ENCODE assay signal across 29 cellular contexts in genomic region chr1:54956726-54957125, GRCh38. TPM values are rescaled to one million over a fixed set of nuclear protein-coding genes. Genes with fewer than 3 reads are reported as not detected.
DNase-seq lines count a peak whose midpoint lies in the region; ATAC-seq and TF ChIP-seq lines count a peak whose summit lies in the region.
"Had no signal": no experiment of that assay in that cellular context is flagged by ENCODE, and none has a peak within 500 bp of the region (broad histone marks: within the 10 kb centered on the region; RNA-seq: fewer than 3 reads in every experiment).

No MANE protein-coding gene starts in this region.

- WGBS in mesenchymal stem cell = 97% methylated on average over 4 of the region's 4 CpGs

- H3K4me2 ChIP-seq in mesenchymal stem cell (ENCODE audit: low read length, poor library complexity, severe bottlenecking) = no peak overlapping the region
- H3K4me2 ChIP-seq: BLaER1 had no signal

- no peak overlapping the region for H3K23ac ChIP-seq in mesenchymal stem cell (ENCODE audit: low read length in 2 of 2)

- no peak overlapping the region for H4K91ac ChIP-seq in mesenchymal stem cell (ENCODE audit: low read length)

- H3K4me1 ChIP-seq in RWPE2 (ENCODE audit: insufficient read depth, poor library complexity, severe bottlenecking) = peaks cover 30% of the 10 kb centered on the region
- H3K4me1 ChIP-seq in ascending aorta = peaks cover 0 to 18% of the 10 kb centered on the region in 2 donors
- peaks cover 11% of the 10 kb centered on the region for H3K4me1 ChIP-seq in mesenchymal stem cell (ENCODE audit: control insufficient read depth, insufficient read depth, low read depth, low read length)
- H3K4me1 ChIP-seq in thoracic aorta (ENCODE audit: control insufficient read depth in 1 of 2, low read depth in 2 of 2) = peaks cover 6 to 20% of the 10 kb centered on the region in 2 donors
- H3K4me1 ChIP-seq: BE2C, BLaER1 had no signal

- H2AFZ ChIP-seq in mesenchymal stem cell (ENCODE audit: low read depth, low read length) = no peak overlapping the region

- no peak for DNase-seq in RWPE2 (ENCODE audit: low spot score)
- DNase-seq in ascending aorta (ENCODE audit: low spot score in 2 of 2) = no peak
- DNase-seq in mesenchymal stem cell = no peak
- DNase-seq in thoracic aorta (ENCODE audit: low spot score) = no peak
- no peak for DNase-seq in stimulated activated naive CD4-positive, alpha-beta T cell (lab: John Stamatoyannopoulos, UW)
- no peak for DNase-seq in dorsolateral prefrontal cortex
- DNase-seq in RKO (ENCODE audit: low spot score) = no peak
- DNase-seq: 8988T; ACHN; BE2C; C1 segment of cervical spinal cord; CD4-positive, alpha-beta memory T cell; CD4-positive, CD25-positive, alpha-beta regulatory T cell; CD8-positive, alpha-beta memory T cell; COR-L47; DMS 273 treated with DMSO at 0.1 percent for 48 hours; DMS153; DMS53; DMS79; DND-41; EL; GDM1 had no signal

- H3K9ac ChIP-seq in mesenchymal stem cell (ENCODE audit: low read length) = no peak overlapping the region
- H3K9ac ChIP-seq: BLaER1 had no signal

- H3K9me3 ChIP-seq in RWPE2 (ENCODE audit: severe bottlenecking) = peaks cover 7% of the 10 kb centered on the region
- H3K9me3 ChIP-seq in ascending aorta = peaks cover 0 to 14% of the 10 kb centered on the region in 2 donors
- H3K9me3 ChIP-seq in mesenchymal stem cell (ENCODE audit: control insufficient read depth, low read length) = peaks cover 16% of the 10 kb centered on the region
- H3K9me3 ChIP-seq in thoracic aorta = peaks cover 6% of the 10 kb centered on the region
- H3K9me3 ChIP-seq: BE2C had no signal

- H4K8ac ChIP-seq in mesenchymal stem cell (ENCODE audit: low read length) = no peak overlapping the region

- H3K79me1 ChIP-seq in mesenchymal stem cell (replicated peaks; ENCODE audit: low read length, poor library complexity, severe bottlenecking) = no peaks in the 10 kb centered on the region

- no peak overlapping the region for H2BK5ac ChIP-seq in mesenchymal stem cell (ENCODE audit: low read depth, low read length, poor library complexity, severe bottlenecking)

- no peak overlapping the region for H3K18ac ChIP-seq in mesenchymal stem cell (ENCODE audit: low read depth in 1 of 2, low read length in 2 of 2)

- H3K14ac ChIP-seq in mesenchymal stem cell (ENCODE audit: low read length in 2 of 2) = no peak overlapping the region

- H3K27ac ChIP-seq in RWPE2 (ENCODE audit: poor library complexity, severe bottlenecking) = peak overlapping the region; percentile 93
- H3K27ac ChIP-seq in ascending aorta = peak overlapping the region; percentile 66 to 77
- H3K27ac ChIP-seq in mesenchymal stem cell (ENCODE audit: low read length, poor library complexity, severe bottlenecking) = peak overlapping the region; percentile 67
- H3K27ac ChIP-seq in thoracic aorta = peak overlapping the region; percentile 73 to 77
- no peak overlapping the region for H3K27ac ChIP-seq in dorsolateral prefrontal cortex
- H3K27ac ChIP-seq: BLaER1 had no signal

- H3K4ac ChIP-seq in mesenchymal stem cell (ENCODE audit: low read depth in 1 of 2, low read length in 2 of 2) = peak overlapping the region in 1 of 2 experiments; percentile 7

- intact Hi-C loops in ascending aorta (cut with DNase I) (no loop called here), dorsolateral prefrontal cortex (cut with DNase I) (no loop called here)

- no peak overlapping the region for H2BK12ac ChIP-seq in mesenchymal stem cell (ENCODE audit: low read length in 2 of 2)

- no peak overlapping the region for H3K4me3 ChIP-seq in RWPE2 (ENCODE audit: severe bottlenecking)
- H3K4me3 ChIP-seq in ascending aorta = no peak overlapping the region
- no peak overlapping the region for H3K4me3 ChIP-seq in mesenchymal stem cell (ENCODE audit: insufficient read depth in 1 of 2, low read depth in 1 of 2, low read length in 2 of 2)
- H3K4me3 ChIP-seq in thoracic aorta = no peak overlapping the region
- no peak overlapping the region for H3K4me3 ChIP-seq in dorsolateral prefrontal cortex
- H3K4me3 ChIP-seq: BLaER1, GM12878 had no signal

- no peak for TF ChIP-seq CTCF in RWPE2 (IDR thresholded peaks at IDR 0.05; ENCODE audit: poor library complexity, severe bottlenecking)
- TF ChIP-seq CTCF in ascending aorta (IDR thresholded peaks at IDR 0.05) = no peak
- no peak for TF ChIP-seq CTCF in thoracic aorta (IDR thresholded peaks at IDR 0.05)
- no peak for TF ChIP-seq CTCF in dorsolateral prefrontal cortex (IDR thresholded peaks at IDR 0.05 in 54 of 56, conservative IDR thresholded peaks at IDR 0.05 in 2 of 56; ENCODE audit: low read depth in 1 of 56, partially characterized antibody in 56 of 56)

- peak overlapping the region; percentile 27 for H2AK5ac ChIP-seq in mesenchymal stem cell (ENCODE audit: low read length, severe bottlenecking)

- ATAC-seq in RWPE2 (ENCODE audit: low read depth) (no peak), thoracic aorta (ENCODE audit: insufficient number of reproducible peaks, low FRiP score, low read depth) (no peak)
- ATAC-seq: GM12878 had no signal

- H3K36me3 ChIP-seq in RWPE2 (ENCODE audit: low read depth) (no peaks in the 10 kb centered on the region), ascending aorta (no peaks in the 10 kb centered on the region), mesenchymal stem cell (ENCODE audit: control insufficient read depth in 1 of 2, insufficient read depth in 2 of 2, low read depth in 1 of 2, low read length in 2 of 2) (no peaks in the 10 kb centered on the region), thoracic aorta (no peaks in the 10 kb centered on the region)
- H3K36me3 ChIP-seq: BE2C, BLaER1 had no signal

- no peak overlapping the region for H2BK15ac ChIP-seq in mesenchymal stem cell (ENCODE audit: low read depth, poor library complexity, severe bottlenecking)

- H2BK120ac ChIP-seq in mesenchymal stem cell (ENCODE audit: low read depth, low read length) = no peak overlapping the region

- H3K27me3 ChIP-seq in RWPE2 (ENCODE audit: insufficient read depth, poor library complexity, severe bottlenecking) (no peaks in the 10 kb centered on the region), ascending aorta (no peaks in the 10 kb centered on the region), mesenchymal stem cell (ENCODE audit: control insufficient read depth in 1 of 2, insufficient read depth in 1 of 2, low read length in 2 of 2) (no peaks in the 10 kb centered on the region), thoracic aorta (replicated peaks; ENCODE audit: insufficient read depth) (no peaks in the 10 kb centered on the region), dorsolateral prefrontal cortex (no peaks in the 10 kb centered on the region)
- H3K27me3 ChIP-seq: BE2C, BLaER1 had no signal

RNA-seq across cellular contexts. Expression of gene TMEM61, which starts 23.7 kb away (rescaled TPM):
- total RNA-seq in ascending aorta (not detected), thoracic aorta (1 to 10 TPM in 1 of 2 donors, not detected in 1; 3.4 TPM), dorsolateral prefrontal cortex (1 to 10 TPM in 23 of 120 experiments, under 1 TPM in 56, not detected in 41; 0.44 to 2.0 (median 0.76) TPM)
- polyA plus RNA-seq in mesenchymal stem cell (2013, experiment 1 of 2) = not detected
- not detected for polyA plus RNA-seq in mesenchymal stem cell (2013, experiment 2 of 2)
- total RNA-seq: A673; CD4-positive, alpha-beta memory T cell; CD4-positive, CD25-positive, alpha-beta regulatory T cell; CD8-positive, alpha-beta memory T cell; Daoy; G401; GM12878 had no signal
- polyA plus RNA-seq: AG04450; CD14-positive monocyte; CD4-positive, alpha-beta memory T cell; CD4-positive, CD25-positive, alpha-beta regulatory T cell; CD8-positive, alpha-beta memory T cell; GM12878 had no signal

RNA-seq across cellular contexts. Expression of gene BSND, which starts 42.0 kb away (rescaled TPM):
- total RNA-seq in ascending aorta (not detected), thoracic aorta (not detected), dorsolateral prefrontal cortex (under 1 TPM in 36 of 120 experiments, not detected in 84; 0.06 to 0.47 (median 0.14) TPM)
- not detected for polyA plus RNA-seq in mesenchymal stem cell (2013, experiment 1 of 2)
- not detected for polyA plus RNA-seq in mesenchymal stem cell (2013, experiment 2 of 2)
- total RNA-seq: A673; CD4-positive, alpha-beta memory T cell; CD4-positive, CD25-positive, alpha-beta regulatory T cell; CD8-positive, alpha-beta memory T cell; Daoy; G401; GM12878 had no signal
- polyA plus RNA-seq: AG04450; CD14-positive monocyte; CD4-positive, alpha-beta memory T cell; CD4-positive, CD25-positive, alpha-beta regulatory T cell; CD8-positive, alpha-beta memory T cell; GM12878 had no signal

Comparison
In these comparisons a context has a peak if more than half of its experiments do, and no peak if none do; other contexts are left out.
1. H3K27ac ChIP-seq: peak in RWPE2 (single experiment), ascending aorta (2 of 2), mesenchymal stem cell (single experiment) and thoracic aorta (2 of 2); none in dorsolateral prefrontal cortex (0 of 59).